ENCODE assay signal across 1 cellular context in genomic region chr22:25745341-25746011, GRCh38.
TF ChIP-seq lines count a peak whose summit lies in the region.

No MANE protein-coding gene starts in this region.

TF ChIP-seq in A549, 52 proteins besides CTCF, POLR2A, EP300 and RAD21 (continued from another document):
- no peak for TF ChIP-seq HEYL (CRISPR knock-in tag; IDR thresholded peaks at IDR 0.05)
- no peak for TF ChIP-seq RFX5 (IDR thresholded peaks at IDR 0.05)
- TF ChIP-seq MAX (IDR thresholded peaks at IDR 0.05): no peak
- no peak for TF ChIP-seq RCOR1 (IDR thresholded peaks at IDR 0.05; ENCODE audit: low read depth, low read length)
- TF ChIP-seq BHLHE40 (IDR thresholded peaks at IDR 0.05; ENCODE audit: low read depth, low read length): no peak
